ENCODE assay signal across 10 cellular contexts in the genomic region with DNA sequence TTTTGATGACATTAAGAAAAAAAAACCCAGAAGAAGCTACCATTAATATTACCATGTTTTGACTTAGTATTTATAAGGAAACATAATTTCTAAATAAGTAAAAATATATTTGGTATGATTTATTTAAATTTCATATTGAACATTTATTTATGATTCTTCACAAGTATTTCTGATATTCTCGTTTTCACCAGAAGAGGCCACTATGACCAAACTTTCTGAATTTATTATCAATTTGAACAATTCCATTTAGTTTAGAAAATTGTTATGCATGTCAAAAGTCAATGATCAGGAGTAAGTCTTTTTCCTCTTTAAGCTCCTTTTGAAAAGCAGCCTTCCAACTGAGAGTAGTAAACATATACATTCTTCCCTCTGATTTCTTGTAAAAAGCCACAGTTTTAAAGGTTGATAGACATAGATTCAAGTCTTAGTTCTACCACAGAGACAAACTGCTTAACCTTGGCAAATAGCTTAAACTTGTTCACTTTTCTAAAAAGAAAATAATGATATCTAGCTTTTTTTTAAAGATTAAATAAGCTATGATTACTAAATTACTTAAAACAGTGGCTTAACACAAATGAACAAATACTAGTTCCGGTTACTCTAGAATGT.
DNase-seq lines count a peak whose midpoint lies in the region; ATAC-seq and TF ChIP-seq lines count a peak whose summit lies in the region.
"Had no signal": no experiment of that assay in that cellular context is flagged by ENCODE, and none has a peak within 500 bp of the region (broad histone marks: within the 10 kb centered on the region; RNA-seq: fewer than 3 reads in every experiment).

No MANE protein-coding gene starts in this region.

- CTCF ChIA-PET in Panc1 (lab: Charles Lee) = interaction anchor here (0.7 kb wide), 1 partner anchor 16 kb away, joined by 3 read pairs; no protein-coding TSS in a partner anchor

- in situ Hi-C loops in Panc1 (cut with HindIII; ENCODE audit: low pct_unique_long_range_greater_than_20kb, low sequenced_read_pairs) = no loop called here

- H3K4me3 ChIP-seq in Panc1 (ENCODE audit: low read depth in 2 of 2, low read length in 2 of 2) (no peak overlapping the region), fibroblast of the aortic adventitia (ENCODE audit: low read depth, low read length) (no peak overlapping the region)
- H3K4me3 ChIP-seq: ovary had no signal

- no peaks in the 10 kb centered on the region for H3K27me3 ChIP-seq in Panc1 (ENCODE audit: control insufficient read depth, insufficient read depth, low read length)
- H3K27me3 ChIP-seq: ovary had no signal

- no TSS peak for BruUV-seq in Panc1 (replicated peaks; lab: Mats Ljungman, UMichigan)

- POLR2A ChIA-PET in Panc1 (lab: Charles Lee) = no interaction called here

- H3K36me3 ChIP-seq in Panc1 (ENCODE audit: control insufficient read depth, insufficient read depth, low read length) = no peaks in the 10 kb centered on the region
- H3K36me3 ChIP-seq: ovary had no signal

- peak; percentile 73 for TF ChIP-seq CTCF in 22Rv1 (IDR thresholded peaks at IDR 0.05)
- peak; percentile 26 for TF ChIP-seq CTCF in GM10266 (IDR thresholded peaks at IDR 0.05; ENCODE audit: control insufficient read depth, insufficient read depth, low read depth, missing control alignments)
- TF ChIP-seq CTCF in Panc1 (IDR thresholded peaks at IDR 0.05) = peak; percentile 53; the same call in 1 of the 2 replicates
- peak; percentile 45 for TF ChIP-seq CTCF in fibroblast of the aortic adventitia (IDR thresholded peaks at IDR 0.05; ENCODE audit: insufficient read depth, low read length)

- H3K4me1 ChIP-seq in Panc1 (ENCODE audit: control insufficient read depth, insufficient read depth, low read length) = no peaks in the 10 kb centered on the region

- DNase-seq in GM10266 (ENCODE audit: extremely low spot score) (no peak), Panc1 (ENCODE audit: low read depth, low spot score) (no peak), fibroblast of the aortic adventitia (ENCODE audit: low read depth) (peak; percentile 52), HCEC 1CT (no peak), amygdala (lab: John Stamatoyannopoulos, UW) (no peak), activated gamma-delta T cell treated with Interleukin-2 at 50 U/mL for 16 hours (no peak)
- DNase-seq: activated CD4-positive, alpha-beta T cell treated with anti-CD3 and anti-CD28 coated beads for 4 hours; ovary had no signal

- intact Hi-C loops in Panc1 (cut with micrococcal nuclease; ENCODE audit: unreplicated experiment) = no loop called here

- no peaks in the 10 kb centered on the region for H3K9me3 ChIP-seq in Panc1 (ENCODE audit: control insufficient read depth, insufficient read depth, low read depth, low read length)
- H3K9me3 ChIP-seq: ovary had no signal

- ATAC-seq in Panc1 (no peak), HG02884 (IDR thresholded peaks at IDR 0.05; ENCODE audit: unreplicated experiment) (no peak)

- H3K27ac ChIP-seq in 22Rv1 (no peak overlapping the region), Panc1 (ENCODE audit: low read length) (no peak overlapping the region)
- H3K27ac ChIP-seq: ovary had no signal
